In genomic region chr16:49697631-49698030, GRCh38 we compare ENCODE assay signal across 13 cellular contexts.
"Had no signal": no experiment of that assay in that cellular context is flagged by ENCODE, and none has a peak within 500 bp of the region (broad histone marks: within the 10 kb centered on the region; RNA-seq: fewer than 3 reads in every experiment).

No MANE protein-coding gene starts in this region.

- H3K36me3 ChIP-seq: esophagus muscularis mucosa, heart left ventricle, left ventricle myocardium inferior, neutrophil, tibial nerve had no signal

- H3K27ac ChIP-seq: esophagus muscularis mucosa, neutrophil had no signal

- DNase-seq: activated CD4-positive, alpha-beta memory T cell treated with anti-CD3 and anti-CD28 coated beads for 36 hours; activated effector memory CD4-positive, alpha-beta T cell treated with anti-CD3 and anti-CD28 coated beads, Interleukin-2, amount 50 U/mL, for 16 hours; activated T-cell treated with anti-CD3 and anti-CD28 coated beads, Interleukin-2, amount 50 U/mL, for 4 hours; amniotic stem cell; dermis blood vessel endothelial cell; small intestine; T-helper 9 cell had no signal

- ATAC-seq: activated naive CD4-positive, alpha-beta T cell treated with anti-CD3 and anti-CD28 coated beads, Interleukin-2, amount 50 U/mL, for 72 hours; activated T-cell treated with anti-CD3 and anti-CD28 coated beads, Interleukin-2, amount 50 U/mL, for 4 hours had no signal

- H3K4me3 ChIP-seq: esophagus muscularis mucosa had no signal

- H3K9me3 ChIP-seq: esophagus muscularis mucosa, heart left ventricle, left ventricle myocardium inferior, neutrophil, tibial nerve had no signal

- H3K27me3 ChIP-seq: esophagus muscularis mucosa, tibial nerve had no signal
